In the genomic region with DNA sequence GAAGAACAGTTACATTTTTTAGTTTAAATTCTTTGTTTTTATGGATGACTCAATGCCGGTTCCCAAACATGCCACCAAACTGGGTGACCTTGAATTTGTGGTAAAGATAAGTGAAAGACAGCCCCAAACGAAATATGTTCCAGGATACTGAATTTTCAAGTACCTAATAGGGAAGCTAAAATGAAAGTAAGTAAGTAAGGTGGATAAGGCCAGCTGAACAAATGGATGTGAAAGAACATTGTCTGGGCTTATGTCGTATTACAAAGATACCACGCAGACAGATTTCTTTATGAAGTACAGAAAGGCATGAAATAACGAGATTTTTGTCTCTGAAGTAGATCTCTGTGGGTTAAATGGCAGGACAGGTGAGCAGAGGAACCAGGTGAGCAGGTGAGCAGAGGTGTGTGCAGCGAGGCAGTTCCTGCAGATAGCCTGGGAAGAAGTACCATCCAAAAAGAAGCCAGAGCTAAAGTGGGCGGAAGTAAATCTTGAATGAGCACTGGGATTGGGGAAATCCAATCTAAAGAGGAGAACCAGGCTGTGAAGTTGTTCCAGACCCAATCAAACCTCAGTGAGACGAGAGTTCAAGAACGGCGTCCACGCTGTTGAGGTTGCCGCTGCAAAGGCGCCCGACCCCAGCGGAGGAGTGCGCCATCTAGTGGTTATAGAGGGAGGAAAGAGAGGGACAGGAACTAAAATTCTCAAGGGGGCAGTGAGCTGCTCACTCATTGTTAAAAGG, we compare ENCODE assay signal across 8 cellular contexts. TPM values are rescaled to one million over a fixed set of nuclear protein-coding genes. Genes with fewer than 3 reads are reported as not detected.
DNase-seq lines count a peak whose midpoint lies in the region; ATAC-seq, FAIRE-seq and TF ChIP-seq lines count a peak whose summit lies in the region.

No MANE protein-coding gene starts in this region.

- FAIRE-seq in endothelial cell of umbilical vein (lab: Jason Lieb, UNC): peak; percentile 98

- TF ChIP-seq POLR2A in endothelial cell of umbilical vein (IDR thresholded peaks at IDR 0.05; ENCODE audit: low read depth, low read length): no peak

- H3K4me3 Mint-ChIP-seq in activated CD8-positive, alpha-beta memory T cell treated with anti-CD3 and anti-CD28 coated beads, Interleukin-2, amount 10 ng/mL, durations not matched to agents 7 days and 5 days: no peak overlapping the region
- peak overlapping the region; percentile 51 to 82 (median 70) for H3K4me3 Mint-ChIP-seq in naive thymus-derived CD8-positive, alpha-beta T cell
- H3K4me3 Mint-ChIP-seq in stimulated activated naive CD8-positive, alpha-beta T cell treated with anti-CD3 and anti-CD28 coated beads, Interleukin-15, amount 100 ng/mL, for 72 hours: peak overlapping the region; percentile 28 to 30

- H3K79me2 ChIP-seq in endothelial cell of umbilical vein (ENCODE audit: control insufficient read depth, insufficient read depth, low read length): no peaks in the 10 kb centered on the region

- peak overlapping the region; percentile 17 for H3K4me2 ChIP-seq in endothelial cell of umbilical vein (ENCODE audit: insufficient read depth, low read length)

- DNase-seq in COR-L47 (lab: John Stamatoyannopoulos, UW) (peak; percentile 68), NOMO-1 treated with dmso at 0.1 percent for 144 hours (lab: John Stamatoyannopoulos, UW; ENCODE audit: unreplicated experiment) (peak; percentile 47), endothelial cell of umbilical vein (ENCODE audit: low read depth, low spot score) (peak; percentile 69)
- DNase-seq in activated CD8-positive, alpha-beta memory T cell treated with anti-CD3 and anti-CD28 coated beads, Interleukin-2, amount 10 ng/mL, durations not matched to agents 7 days and 5 days: peak; percentile 74
- peak; percentile 50 to 82 (median 70) for DNase-seq in naive thymus-derived CD8-positive, alpha-beta T cell
- DNase-seq in stimulated activated naive CD8-positive, alpha-beta T cell treated with anti-CD3 and anti-CD28 coated beads, Interleukin-15, amount 100 ng/mL, for 72 hours: peak; percentile 72 to 73

- H3K36me3 Mint-ChIP-seq in activated CD8-positive, alpha-beta memory T cell treated with anti-CD3 and anti-CD28 coated beads, Interleukin-2, amount 10 ng/mL, durations not matched to agents 7 days and 5 days: no peaks in the 10 kb centered on the region
- H3K36me3 Mint-ChIP-seq in naive thymus-derived CD8-positive, alpha-beta T cell: peaks cover 0 to under 1% (median 0%) of the 10 kb centered on the region in 3 donors

- H2AFZ ChIP-seq in endothelial cell of umbilical vein (ENCODE audit: low read depth, low read length): peak overlapping the region; percentile 0

- H4K20me1 ChIP-seq in endothelial cell of umbilical vein (replicated peaks; ENCODE audit: control insufficient read depth, extremely low read depth, insufficient read depth, low read length): no peaks in the 10 kb centered on the region

- peaks cover 19% of the 10 kb centered on the region for H3K4me1 Mint-ChIP-seq in activated CD8-positive, alpha-beta memory T cell treated with anti-CD3 and anti-CD28 coated beads, Interleukin-2, amount 10 ng/mL, durations not matched to agents 7 days and 5 days
- H3K4me1 Mint-ChIP-seq in naive thymus-derived CD8-positive, alpha-beta T cell: peaks cover 7 to 10% (median 9%) of the 10 kb centered on the region in 4 donors
- peaks cover 8% of the 10 kb centered on the region for H3K4me1 Mint-ChIP-seq in stimulated activated naive CD8-positive, alpha-beta T cell treated with anti-CD3 and anti-CD28 coated beads, Interleukin-15, amount 100 ng/mL, for 72 hours

- H3K27me3 ChIP-seq in endothelial cell of umbilical vein (ENCODE audit: control insufficient read depth in 2 of 2, insufficient read depth in 2 of 2, low read length in 2 of 2): no peaks in the 10 kb centered on the region

- POLR2A ChIA-PET in endothelial cell of umbilical vein (lab: Charles Lee): interaction anchor here (1.3 kb wide), 1 partner anchor 34 kb away, joined by 6 read pairs; no protein-coding TSS in a partner anchor
- POLR2A ChIA-PET in naive thymus-derived CD8-positive, alpha-beta T cell (lab: Charles Lee): interaction anchor here (1.0 kb wide), 1 partner anchor 403 kb away, joined by 4 read pairs; no protein-coding TSS in a partner anchor

- no peaks in the 10 kb centered on the region for H3K9me3 Mint-ChIP-seq in activated CD8-positive, alpha-beta memory T cell treated with anti-CD3 and anti-CD28 coated beads, Interleukin-2, amount 10 ng/mL, durations not matched to agents 7 days and 5 days (ENCODE audit: low read depth)
- no peaks in the 10 kb centered on the region for H3K9me3 Mint-ChIP-seq in naive thymus-derived CD8-positive, alpha-beta T cell
- H3K9me3 Mint-ChIP-seq in stimulated activated naive CD8-positive, alpha-beta T cell treated with anti-CD3 and anti-CD28 coated beads, Interleukin-15, amount 100 ng/mL, for 72 hours: no peaks in the 10 kb centered on the region

- no peaks in the 10 kb centered on the region for H3K9me3 ChIP-seq in endothelial cell of umbilical vein (replicated peaks; ENCODE audit: control insufficient read depth, insufficient read depth, low read length)

- BruUV-seq in endothelial cell of umbilical vein (replicated peaks; lab: Mats Ljungman, UMichigan): no TSS peak

- H3K27ac Mint-ChIP-seq in activated CD8-positive, alpha-beta memory T cell treated with anti-CD3 and anti-CD28 coated beads, Interleukin-2, amount 10 ng/mL, durations not matched to agents 7 days and 5 days: no peak overlapping the region
- peak overlapping the region in 2 of 10 donors; percentile 2 to 24 for H3K27ac Mint-ChIP-seq in naive thymus-derived CD8-positive, alpha-beta T cell
- no peak overlapping the region for H3K27ac Mint-ChIP-seq in stimulated activated naive CD8-positive, alpha-beta T cell treated with anti-CD3 and anti-CD28 coated beads, Interleukin-15, amount 100 ng/mL, for 72 hours

- no peak overlapping the region for H3K4me3 ChIP-seq in endothelial cell of umbilical vein (replicated peaks in 1 of 3; ENCODE audit: insufficient read depth in 1 of 3, low read depth in 1 of 3, low read length in 3 of 3)

- no peak overlapping the region for H3K9ac ChIP-seq in endothelial cell of umbilical vein (replicated peaks; ENCODE audit: extremely low read depth, insufficient read depth, low read length)

- peak; percentile 94 for ATAC-seq in GM19455 (IDR thresholded peaks at IDR 0.05; ENCODE audit: unreplicated experiment)
- ATAC-seq in HG03565 (IDR thresholded peaks at IDR 0.05; ENCODE audit: unreplicated experiment): peak; percentile 81
- peak; percentile 89 for ATAC-seq in activated CD8-positive, alpha-beta memory T cell treated with anti-CD3 and anti-CD28 coated beads, Interleukin-2, amount 10 ng/mL, durations not matched to agents 7 days and 5 days
- ATAC-seq in naive thymus-derived CD8-positive, alpha-beta T cell: peak; percentile 96 to 97
- ATAC-seq in stimulated activated naive CD8-positive, alpha-beta T cell treated with anti-CD3 and anti-CD28 coated beads, Interleukin-15, amount 100 ng/mL, for 72 hours: peak; percentile 86

- H3K27ac ChIP-seq in endothelial cell of umbilical vein (ENCODE audit: insufficient read depth, low read depth, low read length): no peak overlapping the region

- intact Hi-C loops in endothelial cell of umbilical vein (cut with micrococcal nuclease): loop anchor here (1.0 to 5.0 kb wide), 8 partner anchors 20 to 656 kb away; no protein-coding TSS in a partner anchor

- no peaks in the 10 kb centered on the region for H3K36me3 ChIP-seq in endothelial cell of umbilical vein (ENCODE audit: control insufficient read depth in 2 of 2, extremely low read depth in 1 of 2, insufficient read depth in 2 of 2, low read length in 2 of 2)

- H3K27me3 Mint-ChIP-seq in activated CD8-positive, alpha-beta memory T cell treated with anti-CD3 and anti-CD28 coated beads, Interleukin-2, amount 10 ng/mL, durations not matched to agents 7 days and 5 days: peaks cover 10% of the 10 kb centered on the region
- H3K27me3 Mint-ChIP-seq in naive thymus-derived CD8-positive, alpha-beta T cell: peaks cover 0 to 2% (median 0%) of the 10 kb centered on the region in 5 donors
- H3K27me3 Mint-ChIP-seq in stimulated activated naive CD8-positive, alpha-beta T cell treated with anti-CD3 and anti-CD28 coated beads, Interleukin-15, amount 100 ng/mL, for 72 hours: peaks cover 6% of the 10 kb centered on the region

- H3K9me1 ChIP-seq in endothelial cell of umbilical vein (replicated peaks; ENCODE audit: control insufficient read depth, extremely low read depth, insufficient read depth, low read length): no peaks in the 10 kb centered on the region

- CTCF ChIA-PET in activated CD8-positive, alpha-beta memory T cell treated with anti-CD3 and anti-CD28 coated beads, Interleukin-2, amount 10 ng/mL, durations not matched to agents 7 days and 5 days (lab: Charles Lee): interaction anchor here (0.9 to 3.8 kb wide), 31 partner anchors 8 to 662 kb away, joined by 3 to 59 read pairs (median 4); partner anchors contain the start of genes FAM177B and TLR5
- CTCF ChIA-PET in endothelial cell of umbilical vein (lab: Charles Lee): interaction anchor here (0.6 to 9.0 kb wide), 89 partner anchors 9 to 1375 kb away, joined by 3 to 351 read pairs (median 4); partner anchors contain the start of genes AIDA, BROX, FAM177B and SUSD4

- H3K4me1 ChIP-seq in endothelial cell of umbilical vein (ENCODE audit: control insufficient read depth, extremely low read depth, insufficient read depth, low read length): peaks cover 7% of the 10 kb centered on the region

- TF ChIP-seq CTCF in endothelial cell of umbilical vein (IDR thresholded peaks at IDR 0.05; ENCODE audit: extremely low read depth in 1 of 2, insufficient read depth in 1 of 2, low read depth in 1 of 2, low read length in 2 of 2): peak; percentile 87 to 91

- dilution Hi-C loops in endothelial cell of umbilical vein (cut with MboI; ENCODE audit: extremely low pct_ligation_motif_present, low sequenced_read_pairs): no loop called here

TF ChIP-seq in endothelial cell of umbilical vein, 7 proteins besides CTCF, POLR2A, EP300 and RAD21:
- TF ChIP-seq POLR2AphosphoS5 (IDR thresholded peaks at IDR 0.05; ENCODE audit: insufficient read depth, low read depth, low read length) (no peak), FOS (IDR thresholded peaks at IDR 0.05; ENCODE audit: borderline replicate concordance, insufficient read depth, low read length) (peak; percentile 8)

RNA-seq across cellular contexts. Expression of gene TLR5, which starts 19.6 kb away (rescaled TPM):
- total RNA-seq in activated CD8-positive, alpha-beta memory T cell treated with anti-CD3 and anti-CD28 coated beads, Interleukin-2, amount 10 ng/mL, durations not matched to agents 7 days and 5 days: under 1 TPM; 0.09 to 0.80 TPM
- 0.15 and 0.16 TPM in 2 replicates for total RNA-seq in endothelial cell of umbilical vein
- polyA plus RNA-seq in endothelial cell of umbilical vein: 0.11 and 0.25 TPM in 2 replicates
- 0.08 and 0.10 TPM in 2 replicates for polyA plus RNA-seq in endothelial cell of umbilical vein (2011; cell fraction: cytosol; rRNA removed)
- 0.11 and 0.58 TPM in 2 replicates for polyA plus RNA-seq in endothelial cell of umbilical vein (2011; cell fraction: nucleus; rRNA removed)
- 0.04 and 0.05 TPM in 2 replicates for polyA plus RNA-seq in endothelial cell of umbilical vein (2012)
- polyA minus RNA-seq in endothelial cell of umbilical vein: 0.32 and 0.36 TPM in 2 replicates
- polyA minus RNA-seq in endothelial cell of umbilical vein (2011; cell fraction: cytosol; rRNA and poly(A)+ RNA removed): not detected
- 0.67 and 0.96 TPM in 2 replicates for polyA minus RNA-seq in endothelial cell of umbilical vein (2011; cell fraction: nucleus; rRNA and poly(A)+ RNA removed)
- 1 to 10 TPM; 1.2 to 1.9 TPM for total RNA-seq in naive thymus-derived CD8-positive, alpha-beta T cell
- 1 to 10 TPM; 1.1 to 3.6 (median 1.2) TPM for polyA plus RNA-seq in naive thymus-derived CD8-positive, alpha-beta T cell
